Comparison of ENCODE assay signal across 9 cellular contexts in the genomic region with DNA sequence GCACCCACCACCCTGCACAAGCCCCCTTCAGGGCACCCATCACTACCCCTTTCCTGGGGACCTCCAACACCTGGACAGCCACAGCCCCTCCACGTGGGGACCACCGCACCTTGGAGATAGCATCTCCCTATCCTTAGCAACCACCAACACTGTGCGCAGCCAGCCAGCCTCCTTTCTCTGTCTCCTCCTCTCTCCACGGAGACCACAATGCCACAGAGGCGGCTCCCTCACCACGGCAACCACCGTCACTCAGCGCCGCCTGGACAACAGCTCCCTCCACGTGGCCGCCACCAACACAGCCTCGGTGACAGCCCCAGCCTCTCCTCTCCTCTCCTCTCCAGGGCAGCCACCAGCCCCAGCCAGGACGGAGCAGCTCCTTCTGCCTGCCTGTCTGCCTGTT.
DNase-seq lines count a peak whose midpoint lies in the region; ATAC-seq lines count a peak whose summit lies in the region.
"Had no signal": no experiment of that assay in that cellular context is flagged by ENCODE, and none has a peak within 500 bp of the region (broad histone marks: within the 10 kb centered on the region; RNA-seq: fewer than 3 reads in every experiment).

No MANE protein-coding gene starts in this region.

- peak; percentile 69 for DNase-seq in activated CD8-positive, alpha-beta memory T cell treated with anti-CD3 and anti-CD28 coated beads for 24 hours
- DNase-seq in activated CD8-positive, alpha-beta memory T cell treated with anti-CD3 and anti-CD28 coated beads, Interleukin-2, amount 50 U/mL, for 4 hours = no peak
- no peak for DNase-seq in stimulated activated naive B cell treated with anti-CD40 and anti-IgM and Interleukin-4, amounts not matched to agents 10 μg/mL and 1 μg/mL and 100 μg/mL, for 72 hours
- DNase-seq: Calu3 had no signal

- H3K4me1 Mint-ChIP-seq in T-helper 1 cell treated with Interleukin-12 subunit alpha and Interleukin-12 subunit beta and Interleukin-4 antibody, amounts not matched to agents 30 μg/mL and 1 μg/mL, for 36 hours (ENCODE audit: low read depth) = peaks cover 29% of the 10 kb centered on the region
- H3K4me1 Mint-ChIP-seq in dendritic cell treated with granulocyte-macrophage colony-stimulating factor and Interleukin-4, amounts not matched to agents 40 ng/mL and 50 ng/mL, for 4 days (ENCODE audit: low read depth) = peaks cover 58% of the 10 kb centered on the region
- H3K4me1 Mint-ChIP-seq in stimulated activated naive B cell treated with anti-CD40 and anti-IgM and Interleukin-4, amounts not matched to agents 10 μg/mL and 1 μg/mL and 100 μg/mL, for 72 hours = peaks cover 30 to 37% of the 10 kb centered on the region in 2 donors

- H3K9me3 Mint-ChIP-seq in T-helper 1 cell treated with Interleukin-12 subunit alpha and Interleukin-12 subunit beta and Interleukin-4 antibody, amounts not matched to agents 30 μg/mL and 1 μg/mL, for 36 hours = no peaks in the 10 kb centered on the region
- no peaks in the 10 kb centered on the region for H3K9me3 Mint-ChIP-seq in dendritic cell treated with granulocyte-macrophage colony-stimulating factor and Interleukin-4, amounts not matched to agents 40 ng/mL and 50 ng/mL, for 4 days
- no peaks in the 10 kb centered on the region for H3K9me3 Mint-ChIP-seq in stimulated activated naive B cell treated with anti-CD40 and anti-IgM and Interleukin-4, amounts not matched to agents 10 μg/mL and 1 μg/mL and 100 μg/mL, for 72 hours

- H3K4me3 Mint-ChIP-seq in T-helper 1 cell treated with Interleukin-12 subunit alpha and Interleukin-12 subunit beta and Interleukin-4 antibody, amounts not matched to agents 30 μg/mL and 1 μg/mL, for 36 hours = peak overlapping the region; percentile 55
- no peak overlapping the region for H3K4me3 Mint-ChIP-seq in dendritic cell treated with granulocyte-macrophage colony-stimulating factor and Interleukin-4, amounts not matched to agents 40 ng/mL and 50 ng/mL, for 4 days
- H3K4me3 Mint-ChIP-seq in stimulated activated naive B cell treated with anti-CD40 and anti-IgM and Interleukin-4, amounts not matched to agents 10 μg/mL and 1 μg/mL and 100 μg/mL, for 72 hours = no peak overlapping the region

- H3K27ac Mint-ChIP-seq in T-helper 1 cell treated with Interleukin-12 subunit alpha and Interleukin-12 subunit beta and Interleukin-4 antibody, amounts not matched to agents 30 μg/mL and 1 μg/mL, for 36 hours = peak overlapping the region; percentile 8
- peak overlapping the region; percentile 24 for H3K27ac Mint-ChIP-seq in dendritic cell treated with granulocyte-macrophage colony-stimulating factor and Interleukin-4, amounts not matched to agents 40 ng/mL and 50 ng/mL, for 4 days
- peak overlapping the region; percentile 26 for H3K27ac Mint-ChIP-seq in stimulated activated naive B cell treated with anti-CD40 and anti-IgM and Interleukin-4, amounts not matched to agents 10 μg/mL and 1 μg/mL and 100 μg/mL, for 72 hours

- no peaks in the 10 kb centered on the region for H3K36me3 Mint-ChIP-seq in T-helper 1 cell treated with Interleukin-12 subunit alpha and Interleukin-12 subunit beta and Interleukin-4 antibody, amounts not matched to agents 30 μg/mL and 1 μg/mL, for 36 hours (ENCODE audit: low read depth)
- no peaks in the 10 kb centered on the region for H3K36me3 Mint-ChIP-seq in dendritic cell treated with granulocyte-macrophage colony-stimulating factor and Interleukin-4, amounts not matched to agents 40 ng/mL and 50 ng/mL, for 4 days (ENCODE audit: low read depth)
- H3K36me3 Mint-ChIP-seq in stimulated activated naive B cell treated with anti-CD40 and anti-IgM and Interleukin-4, amounts not matched to agents 10 μg/mL and 1 μg/mL and 100 μg/mL, for 72 hours = no peaks in the 10 kb centered on the region

- peaks cover 75% of the 10 kb centered on the region for H3K27me3 Mint-ChIP-seq in T-helper 1 cell treated with Interleukin-12 subunit alpha and Interleukin-12 subunit beta and Interleukin-4 antibody, amounts not matched to agents 30 μg/mL and 1 μg/mL, for 36 hours (ENCODE audit: low read depth)
- H3K27me3 Mint-ChIP-seq in dendritic cell treated with granulocyte-macrophage colony-stimulating factor and Interleukin-4, amounts not matched to agents 40 ng/mL and 50 ng/mL, for 4 days = peaks cover 94% of the 10 kb centered on the region
- peaks cover 80 to 92% of the 10 kb centered on the region in 2 donors for H3K27me3 Mint-ChIP-seq in stimulated activated naive B cell treated with anti-CD40 and anti-IgM and Interleukin-4, amounts not matched to agents 10 μg/mL and 1 μg/mL and 100 μg/mL, for 72 hours

- intact Hi-C loops in dendritic cell treated with granulocyte-macrophage colony-stimulating factor and Interleukin-4, amounts not matched to agents 40 ng/mL and 50 ng/mL, for 4 days (cut with micrococcal nuclease) = no loop called here

- peak; percentile 40 to 67 for ATAC-seq in stimulated activated naive B cell treated with anti-CD40 and anti-IgM and Interleukin-4, amounts not matched to agents 10 μg/mL and 1 μg/mL and 100 μg/mL, for 72 hours (replicated peaks)
- ATAC-seq in HG02588 (IDR thresholded peaks at IDR 0.05; ENCODE audit: unreplicated experiment) (no peak), GM19328 (IDR thresholded peaks at IDR 0.05; ENCODE audit: unreplicated experiment) (no peak), HG02763 (IDR thresholded peaks at IDR 0.05; ENCODE audit: unreplicated experiment) (no peak)

Comparison
In these comparisons a context has a peak if more than half of its experiments do, and no peak if none do; other contexts are left out.
1. ATAC-seq: peak in stimulated activated naive B cell treated with anti-CD40 and anti-IgM and Interleukin-4, amounts not matched to agents 10 μg/mL and 1 μg/mL and 100 μg/mL, for 72 hours (2 of 2); none in HG02588 (single experiment), GM19328 (single experiment) and HG02763 (single experiment).
2. Peak in every context shown above with its lines, with median percentiles within 50 percentile points of each other: H3K27ac Mint-ChIP-seq.